In genomic region chr14:69666698-69667211, GRCh38 we compare ENCODE assay signal across 11 cellular contexts. TPM values are rescaled to one million over a fixed set of nuclear protein-coding genes. Genes with fewer than 3 reads are reported as not detected.
DNase-seq lines count a peak whose midpoint lies in the region; ATAC-seq and TF ChIP-seq lines count a peak whose summit lies in the region.
"Had no signal": no experiment of that assay in that cellular context is flagged by ENCODE, and none has a peak within 500 bp of the region (broad histone marks: within the 10 kb centered on the region; RNA-seq: fewer than 3 reads in every experiment).

No MANE protein-coding gene starts in this region.

- H3K27me3 ChIP-seq in Caco-2 (replicated peaks; ENCODE audit: control insufficient read depth, insufficient read depth, low read length) = no peaks in the 10 kb centered on the region

- H3K4me3 Mint-ChIP-seq in HFFc6 (peak overlapping the region; percentile 11; the same call in 1 of the 2 replicates), nephron (peak overlapping the region in 1 of 3 experiments; percentile 4), Caco-2 (ENCODE audit: unreplicated experiment) (no peak overlapping the region)
- H3K4me3 Mint-ChIP-seq in central memory CD8-positive, alpha-beta T cell = peak overlapping the region; percentile 49

- no peak overlapping the region for H3K4me3 ChIP-seq in Caco-2 (ENCODE audit: low read depth, low read length)

- TF ChIP-seq CTCF in HFFc6 (IDR thresholded peaks at IDR 0.05) = no peak
- TF ChIP-seq CTCF in nephron (IDR thresholded peaks at IDR 0.05; ENCODE audit: unreplicated experiment in 3 of 3) = no peak
- TF ChIP-seq CTCF in Caco-2 (IDR thresholded peaks at IDR 0.05; ENCODE audit: insufficient read depth in 1 of 2, low read depth in 1 of 2, low read length in 1 of 2, severe bottlenecking in 1 of 2, unreplicated experiment in 1 of 2) = no peak

- DNase-seq in AG08396 (ENCODE audit: low spot score) (peak; percentile 36), HFFc6 (peak; percentile 5), putamen (ENCODE audit: low spot score) (no peak), Caco-2 (no peak)
- DNase-seq in central memory CD8-positive, alpha-beta T cell (ENCODE audit: low spot score in 2 of 2) = no peak
- no peak for DNase-seq in effector CD8-positive, alpha-beta T cell (lab: John Stamatoyannopoulos, UW)
- DNase-seq: foreskin fibroblast, GF-D8 had no signal

- H3K36me3 ChIP-seq in Caco-2 (ENCODE audit: control insufficient read depth, insufficient read depth, low read length) = peaks cover 1% of the 10 kb centered on the region; the same call in 1 of the 2 replicates

- CTCF ChIA-PET in Caco-2 (lab: Charles Lee) = no interaction called here

- H3K9me3 Mint-ChIP-seq in HFFc6 (no peaks in the 10 kb centered on the region), nephron (no peaks in the 10 kb centered on the region), Caco-2 (ENCODE audit: unreplicated experiment) (no peaks in the 10 kb centered on the region)
- H3K9me3 Mint-ChIP-seq in central memory CD8-positive, alpha-beta T cell = no peaks in the 10 kb centered on the region

- H3K27me3 Mint-ChIP-seq in HFFc6 (ENCODE audit: insufficient read depth) (no peaks in the 10 kb centered on the region), nephron (ENCODE audit: low read depth) (no peaks in the 10 kb centered on the region), Caco-2 (ENCODE audit: insufficient read depth, unreplicated experiment) (no peaks in the 10 kb centered on the region)
- H3K27me3 Mint-ChIP-seq in central memory CD8-positive, alpha-beta T cell = no peaks in the 10 kb centered on the region

- ATAC-seq in central memory CD8-positive, alpha-beta T cell (replicated peaks; ENCODE audit: extremely low read depth, poor library complexity, severe bottlenecking) = no peak
- no peak for ATAC-seq in HG03045 (IDR thresholded peaks at IDR 0.05; ENCODE audit: unreplicated experiment)
- ATAC-seq: HCT116 had no signal

- peaks cover 41% of the 10 kb centered on the region for H3K4me1 ChIP-seq in Caco-2

- H3K36me3 Mint-ChIP-seq in HFFc6 (ENCODE audit: low read depth) (no peaks in the 10 kb centered on the region), nephron (ENCODE audit: low read depth) (peaks cover 3% of the 10 kb centered on the region), Caco-2 (ENCODE audit: insufficient read depth, unreplicated experiment) (no peaks in the 10 kb centered on the region)
- H3K36me3 Mint-ChIP-seq in central memory CD8-positive, alpha-beta T cell (ENCODE audit: insufficient read depth) = peaks cover 17% of the 10 kb centered on the region

- H3K27ac Mint-ChIP-seq in HFFc6 (peak overlapping the region; percentile 70), nephron (peak overlapping the region in 2 of 3 experiments; percentile 68 to 70), Caco-2 (ENCODE audit: unreplicated experiment) (no peak overlapping the region)
- H3K27ac Mint-ChIP-seq in central memory CD8-positive, alpha-beta T cell (ENCODE audit: low read depth) = peak overlapping the region; percentile 73

- H3K4me1 Mint-ChIP-seq in HFFc6 (ENCODE audit: low read depth) (peaks cover 61% of the 10 kb centered on the region), nephron (peaks cover 78% of the 10 kb centered on the region), Caco-2 (ENCODE audit: low read depth, unreplicated experiment) (peaks cover 22% of the 10 kb centered on the region)
- H3K4me1 Mint-ChIP-seq in central memory CD8-positive, alpha-beta T cell = peaks cover 78% of the 10 kb centered on the region

- intact Hi-C loops in Caco-2 (cut with micrococcal nuclease; ENCODE audit: unreplicated experiment) = no loop called here

- BruUV-seq in Caco-2 (replicated peaks; lab: Mats Ljungman, UMichigan) = no TSS peak

- POLR2A ChIA-PET in Caco-2 (lab: Charles Lee) = no interaction called here

- H3K9me3 ChIP-seq in Caco-2 = no peaks in the 10 kb centered on the region

RNA-seq across cellular contexts. Expression of gene SUSD6, which starts 55.4 kb away (rescaled TPM):
- total RNA-seq in HFFc6 (2021; fragmentation: NEBNext Ultra II Directional; extraction: Animal tissue kit (Norgen Biotek cat#: 25700)) = 10 to 100 TPM; 15.8 to 21.8 (median 17.9) TPM
- total RNA-seq in Caco-2 (2022) = 16.6 and 21.5 TPM in 2 replicates

Comparison
In these comparisons a context has a peak if more than half of its experiments do, and no peak if none do; other contexts are left out.
1. DNase-seq: peak in AG08396 (single experiment) and HFFc6 (single experiment); none in central memory CD8-positive, alpha-beta T cell (0 of 2), effector CD8-positive, alpha-beta T cell (single experiment), putamen (single experiment) and Caco-2 (0 of 2).